Comparison of ENCODE assay signal across 10 cellular contexts in genomic region chr11:47538741-47539575, GRCh38. TPM values are rescaled to one million over a fixed set of nuclear protein-coding genes. Genes with fewer than 3 reads are reported as not detected.
A peak's percentile ranks its signal among the peaks of the same experiment; 100 is the strongest.
DNase-seq lines count a peak whose midpoint lies in the region; ATAC-seq, FAIRE-seq and TF ChIP-seq lines count a peak whose summit lies in the region.
"Had no signal": no experiment of that assay in that cellular context is flagged by ENCODE, and none has a peak within 500 bp of the region (broad histone marks: within the 10 kb centered on the region; RNA-seq: fewer than 3 reads in every experiment).

No MANE protein-coding gene starts in this region.

- no peak for ATAC-seq in CD4-positive, alpha-beta T cell (ENCODE audit: poor library complexity)
- ATAC-seq in HG03135 (IDR thresholded peaks at IDR 0.05; ENCODE audit: unreplicated experiment) (no peak), HG02571 (IDR thresholded peaks at IDR 0.05; ENCODE audit: unreplicated experiment) (no peak)

- intact Hi-C loops in CD4-positive, alpha-beta T cell (cut with DNase I, micrococcal nuclease) = no loop called here

- H3K79me2 ChIP-seq in astrocyte (ENCODE audit: insufficient read depth, low read length) = peaks cover 97% of the 10 kb centered on the region
- H3K79me2 ChIP-seq in Karpas-422 (ENCODE audit: low read length) = peaks cover 99% of the 10 kb centered on the region

- no peak overlapping the region for H3K14ac ChIP-seq in mesenchymal stem cell (ENCODE audit: low read length in 2 of 2)

- H3K36me3 Mint-ChIP-seq in CD4-positive, alpha-beta T cell (ENCODE audit: low read depth) = peaks cover 40% of the 10 kb centered on the region
- no peaks in the 10 kb centered on the region for H3K36me3 Mint-ChIP-seq in astrocyte (ENCODE audit: low read depth, unreplicated experiment)

- H3K4me2 ChIP-seq in astrocyte (ENCODE audit: low read length) = peak overlapping the region; percentile 78
- H3K4me2 ChIP-seq in mesenchymal stem cell (ENCODE audit: low read length, poor library complexity, severe bottlenecking) = no peak overlapping the region
- no peak overlapping the region for H3K4me2 ChIP-seq in Karpas-422 (ENCODE audit: low read depth, low read length, poor library complexity, severe bottlenecking)

- H2BK5ac ChIP-seq in mesenchymal stem cell (ENCODE audit: low read depth, low read length, poor library complexity, severe bottlenecking) = no peak overlapping the region

- H3K4me3 ChIP-seq in astrocyte (ENCODE audit: insufficient read depth, low read depth, low read length) (no peak overlapping the region), mesenchymal stem cell (ENCODE audit: insufficient read depth in 1 of 2, low read depth in 1 of 2, low read length in 2 of 2) (no peak overlapping the region), Karpas-422 (ENCODE audit: low read length) (no peak overlapping the region)
- H3K4me3 ChIP-seq: SJCRH30 had no signal

- H4K91ac ChIP-seq in mesenchymal stem cell (ENCODE audit: low read length) = no peak overlapping the region

- H3K9ac ChIP-seq in astrocyte (ENCODE audit: low read length) (peak overlapping the region; percentile 60), mesenchymal stem cell (ENCODE audit: low read length) (peak overlapping the region; percentile 39), Karpas-422 (ENCODE audit: low read length) (no peak overlapping the region)

- CTCF ChIA-PET in CD4-positive, alpha-beta T cell (lab: Charles Lee) = interaction anchor here (0.7 to 7.9 kb wide), 2 partner anchors 13 to 280 kb away, joined by 3 to 31 read pairs; partner anchors contain the start of gene CELF1

- H4K8ac ChIP-seq in mesenchymal stem cell (ENCODE audit: low read length) = no peak overlapping the region

- H3K79me1 ChIP-seq in mesenchymal stem cell (replicated peaks; ENCODE audit: low read length, poor library complexity, severe bottlenecking) = no peaks in the 10 kb centered on the region

- no peaks in the 10 kb centered on the region for H3K27me3 ChIP-seq in CD4-positive, alpha-beta T cell (ENCODE audit: control insufficient read depth, insufficient read depth, low read length)
- no peaks in the 10 kb centered on the region for H3K27me3 ChIP-seq in astrocyte (ENCODE audit: insufficient read depth, low read length)
- no peaks in the 10 kb centered on the region for H3K27me3 ChIP-seq in mesenchymal stem cell (ENCODE audit: control insufficient read depth in 1 of 2, insufficient read depth in 1 of 2, low read length in 2 of 2)
- H3K27me3 ChIP-seq in Karpas-422 (ENCODE audit: low read length) = no peaks in the 10 kb centered on the region
- H3K27me3 ChIP-seq: SJCRH30 had no signal

- H3K9me3 ChIP-seq in CD4-positive, alpha-beta T cell (ENCODE audit: control insufficient read depth, low read length) = no peaks in the 10 kb centered on the region
- no peaks in the 10 kb centered on the region for H3K9me3 ChIP-seq in astrocyte (ENCODE audit: insufficient read depth, low read depth, low read length)
- H3K9me3 ChIP-seq in mesenchymal stem cell (ENCODE audit: control insufficient read depth, low read length) = no peaks in the 10 kb centered on the region
- H3K9me3 ChIP-seq in Karpas-422 (ENCODE audit: low read length) = no peaks in the 10 kb centered on the region
- H3K9me3 ChIP-seq: SJCRH30 had no signal

- no peak overlapping the region for H2BK15ac ChIP-seq in mesenchymal stem cell (ENCODE audit: low read depth, poor library complexity, severe bottlenecking)

- 80% methylated on average over 10 of the region's 10 CpGs for WGBS in mesenchymal stem cell

- H3K4ac ChIP-seq in mesenchymal stem cell (ENCODE audit: low read depth in 1 of 2, low read length in 2 of 2) = no peak overlapping the region

- H3K9me2 ChIP-seq in Karpas-422 (replicated peaks; ENCODE audit: insufficient read depth, low read length) = no peaks in the 10 kb centered on the region

- H3K4me1 Mint-ChIP-seq in CD4-positive, alpha-beta T cell (ENCODE audit: low read depth) = peaks cover 70% of the 10 kb centered on the region
- peaks cover 29% of the 10 kb centered on the region for H3K4me1 Mint-ChIP-seq in astrocyte (ENCODE audit: low read depth, unreplicated experiment)

- H3K18ac ChIP-seq in mesenchymal stem cell (ENCODE audit: low read depth in 1 of 2, low read length in 2 of 2) = no peak overlapping the region

- H3K23ac ChIP-seq in mesenchymal stem cell (ENCODE audit: low read length in 2 of 2) = no peak overlapping the region

- no peak overlapping the region for H3K27ac ChIP-seq in CD4-positive, alpha-beta T cell (ENCODE audit: low read depth, low read length)
- peak overlapping the region; percentile 75 for H3K27ac ChIP-seq in astrocyte (ENCODE audit: low read depth, low read length)
- peak overlapping the region; percentile 38 for H3K27ac ChIP-seq in mesenchymal stem cell (ENCODE audit: low read length, poor library complexity, severe bottlenecking)
- no peak overlapping the region for H3K27ac ChIP-seq in Karpas-422 (ENCODE audit: low read length)
- H3K27ac ChIP-seq: SJCRH30 had no signal

- H2AK5ac ChIP-seq in mesenchymal stem cell (ENCODE audit: low read length, severe bottlenecking) = no peak overlapping the region

- no peak for FAIRE-seq in astrocyte (lab: Jason Lieb, UNC)

- H4K20me1 ChIP-seq in astrocyte (ENCODE audit: insufficient read depth, low read length) = peaks cover 93% of the 10 kb centered on the region
- H4K20me1 ChIP-seq in Karpas-422 (ENCODE audit: insufficient read depth, low read depth, low read length) = peaks cover 64% of the 10 kb centered on the region

- TF ChIP-seq CTCF in CD4-positive, alpha-beta T cell (IDR thresholded peaks at IDR 0.05) = no peak
- no peak for TF ChIP-seq CTCF in astrocyte (IDR thresholded peaks at IDR 0.05; ENCODE audit: insufficient read depth, low read depth, low read length)

- POLR2A ChIA-PET in CD4-positive, alpha-beta T cell (lab: Charles Lee) = interaction anchor here (0.6 to 2.2 kb wide), 3 partner anchors 14 to 200 kb away, joined by 3 to 7 read pairs (median 3); no protein-coding TSS in a partner anchor

- peaks cover 24% of the 10 kb centered on the region for H3K4me1 ChIP-seq in astrocyte (ENCODE audit: insufficient read depth, low read length)
- peaks cover 9% of the 10 kb centered on the region for H3K4me1 ChIP-seq in mesenchymal stem cell (ENCODE audit: control insufficient read depth, insufficient read depth, low read depth, low read length)
- peaks cover 22% of the 10 kb centered on the region for H3K4me1 ChIP-seq in Karpas-422 (ENCODE audit: low read length)
- H3K4me1 ChIP-seq: SJCRH30 had no signal

- no peak for DNase-seq in CD4-positive, alpha-beta T cell
- DNase-seq in NCI-H1105 (lab: John Stamatoyannopoulos, UW) (peak; percentile 81), astrocyte (ENCODE audit: low read depth) (no peak), mesenchymal stem cell (no peak), epidermal melanocyte (ENCODE audit: insufficient read length, low spot score) (no peak), Karpas-422 (no peak)
- DNase-seq: activated gamma-delta T cell treated with Interleukin-2 at 50 U/mL for 16 hours, SJCRH30 had no signal

- H3K4me3 Mint-ChIP-seq in CD4-positive, alpha-beta T cell = peak overlapping the region; percentile 23
- H3K4me3 Mint-ChIP-seq in astrocyte (ENCODE audit: unreplicated experiment) = no peak overlapping the region

- no peaks in the 10 kb centered on the region for H3K9me3 Mint-ChIP-seq in CD4-positive, alpha-beta T cell
- H3K9me3 Mint-ChIP-seq in astrocyte (ENCODE audit: unreplicated experiment) = no peaks in the 10 kb centered on the region

- H2AFZ ChIP-seq in astrocyte (ENCODE audit: low read depth, low read length) (no peak overlapping the region), mesenchymal stem cell (ENCODE audit: low read depth, low read length) (no peak overlapping the region), Karpas-422 (ENCODE audit: low read length) (no peak overlapping the region)

- H3K27ac Mint-ChIP-seq in CD4-positive, alpha-beta T cell = peak overlapping the region; percentile 77
- H3K27ac Mint-ChIP-seq in astrocyte (ENCODE audit: unreplicated experiment) = peak overlapping the region; percentile 27

- no peak overlapping the region for H2BK12ac ChIP-seq in mesenchymal stem cell (ENCODE audit: low read length in 2 of 2)

- no peaks in the 10 kb centered on the region for H3K27me3 Mint-ChIP-seq in CD4-positive, alpha-beta T cell
- no peaks in the 10 kb centered on the region for H3K27me3 Mint-ChIP-seq in astrocyte (ENCODE audit: low read depth, unreplicated experiment)

- H2BK120ac ChIP-seq in mesenchymal stem cell (ENCODE audit: low read depth, low read length) = no peak overlapping the region

- no peaks in the 10 kb centered on the region for H3K36me3 ChIP-seq in astrocyte (ENCODE audit: insufficient read depth, low read length)
- H3K36me3 ChIP-seq in mesenchymal stem cell (ENCODE audit: control insufficient read depth in 1 of 2, insufficient read depth in 2 of 2, low read depth in 1 of 2, low read length in 2 of 2) = peaks cover 6 to 17% of the 10 kb centered on the region in 2 experiments
- H3K36me3 ChIP-seq in Karpas-422 (ENCODE audit: insufficient read depth, low read length) = peaks cover 4% of the 10 kb centered on the region; the same call in 1 of the 2 replicates

RNA-seq across cellular contexts. Expression of gene CELF1, which starts 14.0 kb away (rescaled TPM):
- total RNA-seq in CD4-positive, alpha-beta T cell = 100 to 1,000 TPM; 103 to 111 TPM
- 92.8 and 101 TPM in 2 replicates for total RNA-seq in astrocyte
- polyA plus RNA-seq in mesenchymal stem cell (2013, experiment 1 of 2) = 44.3 TPM
- 44.0 TPM for polyA plus RNA-seq in mesenchymal stem cell (2013, experiment 2 of 2)
- total RNA-seq in Karpas-422 (2014; rRNA removed; shearing (Covaris generic); ENCODE audit: low replicate concordance) = 130 and 148 TPM in 2 replicates

RNA-seq across cellular contexts. Expression of gene PTPMT1, which starts 26.4 kb away (rescaled TPM):
- 10 to 100 TPM; 18.9 to 26.7 TPM for total RNA-seq in CD4-positive, alpha-beta T cell
- 32.4 and 33.9 TPM in 2 replicates for total RNA-seq in astrocyte
- 55.4 TPM for polyA plus RNA-seq in mesenchymal stem cell (2013, experiment 1 of 2)
- 56.2 TPM for polyA plus RNA-seq in mesenchymal stem cell (2013, experiment 2 of 2)
- total RNA-seq in Karpas-422 (2014; rRNA removed; shearing (Covaris generic); ENCODE audit: low replicate concordance) = 174 and 253 TPM in 2 replicates

RNA-seq across cellular contexts. Expression of gene KBTBD4, which starts 39.8 kb away (rescaled TPM):
- 10 to 100 TPM; 29.1 to 30.2 TPM for total RNA-seq in CD4-positive, alpha-beta T cell
- 11.9 and 12.5 TPM in 2 replicates for total RNA-seq in astrocyte
- polyA plus RNA-seq in mesenchymal stem cell (2013, experiment 1 of 2) = 8.3 TPM
- polyA plus RNA-seq in mesenchymal stem cell (2013, experiment 2 of 2) = 8.3 TPM
- 8.7 and 11.0 TPM in 2 replicates for total RNA-seq in Karpas-422 (2014; rRNA removed; shearing (Covaris generic); ENCODE audit: low replicate concordance)

RNA-seq across cellular contexts. Expression of gene NDUFS3, which starts 39.9 kb away (rescaled TPM):
- 100 to 1,000 TPM; 139 to 144 TPM for total RNA-seq in CD4-positive, alpha-beta T cell
- total RNA-seq in astrocyte = 80.7 and 88.7 TPM in 2 replicates
- polyA plus RNA-seq in mesenchymal stem cell (2013, experiment 1 of 2) = 76.5 TPM
- polyA plus RNA-seq in mesenchymal stem cell (2013, experiment 2 of 2) = 83.4 TPM
- total RNA-seq in Karpas-422 (2014; rRNA removed; shearing (Covaris generic); ENCODE audit: low replicate concordance) = 41.2 and 104 TPM in 2 replicates

RNA-seq across cellular contexts. Expression of gene FAM180B, which starts 47.5 kb away (rescaled TPM):
- total RNA-seq in CD4-positive, alpha-beta T cell = under 1 TPM; 0.55 to 0.92 TPM
- 0.16 TPM in 1 of 2 replicates, not detected in the other for total RNA-seq in astrocyte
- not detected for polyA plus RNA-seq in mesenchymal stem cell (2013, experiment 1 of 2)
- polyA plus RNA-seq in mesenchymal stem cell (2013, experiment 2 of 2) = not detected
- total RNA-seq in Karpas-422 (2014; rRNA removed; shearing (Covaris generic); ENCODE audit: low replicate concordance) = not detected in 2 replicates

Comparison
In these comparisons a context has a peak if more than half of its experiments do, and no peak if none do; other contexts are left out.
1. H3K27ac ChIP-seq: peak in astrocyte (single experiment) and mesenchymal stem cell (single experiment); none in CD4-positive, alpha-beta T cell (single experiment) and Karpas-422 (single experiment).